ENCODE assay signal across 1 cellular context in genomic region chr15:68691667-68692066, GRCh38.
TF ChIP-seq lines count a peak whose summit lies in the region.

No MANE protein-coding gene starts in this region.

TF ChIP-seq in GM23338, 12 proteins besides CTCF, POLR2A, EP300 and RAD21 (continued from another document):
- TF ChIP-seq ZNF462 (CRISPR knock-in tag; IDR thresholded peaks at IDR 0.05) (no peak), CREB1 (CRISPR knock-in tag; IDR thresholded peaks at IDR 0.05; ENCODE audit: low read depth) (no peak), ZNF331 (CRISPR knock-in tag; IDR thresholded peaks at IDR 0.05; ENCODE audit: low read depth) (no peak)
TF ChIP-seq in GM23338: peak in this region for 0.
